Comparison of ENCODE assay signal across 2 cellular contexts in genomic region chr11:67502328-67502979, GRCh38.
TF ChIP-seq lines count a peak whose summit lies in the region.

No MANE protein-coding gene starts in this region.

TF ChIP-seq in K562, 482 proteins besides CTCF, POLR2A, EP300 and RAD21:
- TF ChIP-seq ZNF778 (CRISPR knock-in tag; IDR thresholded peaks at IDR 0.05), result no peak
- TF ChIP-seq L3MBTL2 (IDR thresholded peaks at IDR 0.05), result no peak
- 0 out of 2 replicates have a peak, but pooled peaks have one; percentile 8 for TF ChIP-seq NR3C1 (CRISPR knock-in tag; IDR thresholded peaks at IDR 0.05)
- TF ChIP-seq DACH1 (IDR thresholded peaks at IDR 0.05; ENCODE audit: partially characterized antibody), result no peak
- TF ChIP-seq BRD4 (IDR thresholded peaks at IDR 0.05), result no peak
- TF ChIP-seq TARDBP (IDR thresholded peaks at IDR 0.05), result no peak
- TF ChIP-seq, protein P1, sequence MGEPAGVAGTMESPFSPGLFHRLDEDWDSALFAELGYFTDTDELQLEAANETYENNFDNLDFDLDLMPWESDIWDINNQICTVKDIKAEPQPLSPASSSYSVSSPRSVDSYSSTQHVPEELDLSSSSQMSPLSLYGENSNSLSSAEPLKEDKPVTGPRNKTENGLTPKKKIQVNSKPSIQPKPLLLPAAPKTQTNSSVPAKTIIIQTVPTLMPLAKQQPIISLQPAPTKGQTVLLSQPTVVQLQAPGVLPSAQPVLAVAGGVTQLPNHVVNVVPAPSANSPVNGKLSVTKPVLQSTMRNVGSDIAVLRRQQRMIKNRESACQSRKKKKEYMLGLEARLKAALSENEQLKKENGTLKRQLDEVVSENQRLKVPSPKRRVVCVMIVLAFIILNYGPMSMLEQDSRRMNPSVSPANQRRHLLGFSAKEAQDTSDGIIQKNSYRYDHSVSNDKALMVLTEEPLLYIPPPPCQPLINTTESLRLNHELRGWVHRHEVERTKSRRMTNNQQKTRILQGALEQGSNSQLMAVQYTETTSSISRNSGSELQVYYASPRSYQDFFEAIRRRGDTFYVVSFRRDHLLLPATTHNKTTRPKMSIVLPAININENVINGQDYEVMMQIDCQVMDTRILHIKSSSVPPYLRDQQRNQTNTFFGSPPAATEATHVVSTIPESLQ (CRISPR knock-in tag; IDR thresholded peaks at IDR 0.05), result no peak
- TF ChIP-seq CBFB (CRISPR knock-in tag; IDR thresholded peaks at IDR 0.05), result no peak

TF ChIP-seq in neural cell, 6 proteins besides CTCF, POLR2A, EP300 and RAD21:
- TF ChIP-seq MXI1 (conservative IDR thresholded peaks at IDR 0.05; ENCODE audit: poor library complexity, severe bottlenecking) (no peak), POLR2AphosphoS5 (IDR thresholded peaks at IDR 0.05) (no peak)
